Comparison of ENCODE assay signal across 17 cellular contexts in genomic region chr16:11671676-11672075, GRCh38. TPM values are rescaled to one million over a fixed set of nuclear protein-coding genes. Genes with fewer than 3 reads are reported as not detected.
DNase-seq lines count a peak whose midpoint lies in the region; ATAC-seq and TF ChIP-seq lines count a peak whose summit lies in the region.
"Had no signal": no experiment of that assay in that cellular context is flagged by ENCODE, and none has a peak within 500 bp of the region (broad histone marks: within the 10 kb centered on the region; RNA-seq: fewer than 3 reads in every experiment).

No MANE protein-coding gene starts in this region.

- H3K27ac ChIP-seq in endodermal cell (ENCODE audit: low read depth, low read length) (no peak overlapping the region), PC-9 (no peak overlapping the region)
- H3K27ac ChIP-seq: epithelial cell of prostate had no signal

- H3K4me3 Mint-ChIP-seq in activated CD4-positive, alpha-beta memory T cell treated with anti-CD3 and anti-CD28 coated beads for 36 hours = no peak overlapping the region
- no peak overlapping the region for H3K4me3 Mint-ChIP-seq in activated CD4-positive, alpha-beta memory T cell treated with anti-CD3 and anti-CD28 coated beads, Interleukin-2, amount 10 ng/mL, durations not matched to agents 7 days and 5 days
- H3K4me3 Mint-ChIP-seq in T-cell = peak overlapping the region in 2 of 3 donors; percentile 39 to 83
- H3K4me3 Mint-ChIP-seq in endodermal cell = no peak overlapping the region
- peak overlapping the region; percentile 78 to 79 for H3K4me3 Mint-ChIP-seq in stimulated activated naive B cell treated with anti-CD40 and anti-IgM and Interleukin-4, amounts not matched to agents 10 μg/mL and 1 μg/mL and 100 μg/mL, for 72 hours

- H3K27me3 Mint-ChIP-seq in activated CD4-positive, alpha-beta memory T cell treated with anti-CD3 and anti-CD28 coated beads for 36 hours = no peaks in the 10 kb centered on the region
- peaks cover 17% of the 10 kb centered on the region for H3K27me3 Mint-ChIP-seq in activated CD4-positive, alpha-beta memory T cell treated with anti-CD3 and anti-CD28 coated beads, Interleukin-2, amount 10 ng/mL, durations not matched to agents 7 days and 5 days
- H3K27me3 Mint-ChIP-seq in T-cell = no peaks in the 10 kb centered on the region
- no peaks in the 10 kb centered on the region for H3K27me3 Mint-ChIP-seq in endodermal cell (ENCODE audit: insufficient read depth)
- no peaks in the 10 kb centered on the region for H3K27me3 Mint-ChIP-seq in stimulated activated naive B cell treated with anti-CD40 and anti-IgM and Interleukin-4, amounts not matched to agents 10 μg/mL and 1 μg/mL and 100 μg/mL, for 72 hours

- H3K27ac Mint-ChIP-seq in activated CD4-positive, alpha-beta memory T cell treated with anti-CD3 and anti-CD28 coated beads for 36 hours = peak overlapping the region; percentile 64
- no peak overlapping the region for H3K27ac Mint-ChIP-seq in activated CD4-positive, alpha-beta memory T cell treated with anti-CD3 and anti-CD28 coated beads, Interleukin-2, amount 10 ng/mL, durations not matched to agents 7 days and 5 days
- H3K27ac Mint-ChIP-seq in T-cell (peak overlapping the region; percentile 92 to 93), endodermal cell (peak overlapping the region; percentile 84)
- H3K27ac Mint-ChIP-seq in stimulated activated naive B cell treated with anti-CD40 and anti-IgM and Interleukin-4, amounts not matched to agents 10 μg/mL and 1 μg/mL and 100 μg/mL, for 72 hours = peak overlapping the region; percentile 96

- POLR2A ChIA-PET in activated CD4-positive, alpha-beta memory T cell treated with anti-CD3 and anti-CD28 coated beads for 36 hours (lab: Charles Lee) = no interaction called here
- POLR2A ChIA-PET in activated CD4-positive, alpha-beta memory T cell treated with anti-CD3 and anti-CD28 coated beads, Interleukin-2, amount 10 ng/mL, durations not matched to agents 7 days and 5 days (lab: Charles Lee) = interaction anchor here (0.7 kb wide), 1 partner anchor 9 kb away, joined by 3 read pairs; no protein-coding TSS in a partner anchor
- POLR2A ChIA-PET in T-cell (lab: Charles Lee) = no interaction called here
- POLR2A ChIA-PET in PC-9 (lab: Charles Lee; ENCODE audit: unreplicated experiment) = no interaction called here

- peaks cover 12% of the 10 kb centered on the region for H3K4me1 ChIP-seq in endodermal cell (ENCODE audit: control insufficient read depth, insufficient read depth, low read length)
- H3K4me1 ChIP-seq in PC-9 (replicated peaks; ENCODE audit: insufficient read depth) = no peaks in the 10 kb centered on the region

- H3K36me3 ChIP-seq in endodermal cell (ENCODE audit: control insufficient read depth, insufficient read depth, low read length) (peaks cover 10% of the 10 kb centered on the region), PC-9 (ENCODE audit: low read depth) (no peaks in the 10 kb centered on the region)

- no peak overlapping the region for H2AFZ ChIP-seq in PC-9

- H3K27me3 ChIP-seq in endodermal cell (ENCODE audit: control insufficient read depth, insufficient read depth, low read length, poor library complexity, severe bottlenecking) (no peaks in the 10 kb centered on the region), PC-9 (ENCODE audit: insufficient read depth, low read depth) (no peaks in the 10 kb centered on the region)
- H3K27me3 ChIP-seq: upper lobe of right lung had no signal

- no peak for DNase-seq in activated CD4-positive, alpha-beta memory T cell treated with anti-CD3 and anti-CD28 coated beads for 36 hours
- DNase-seq in activated CD4-positive, alpha-beta memory T cell treated with anti-CD3 and anti-CD28 coated beads, Interleukin-2, amount 10 ng/mL, durations not matched to agents 7 days and 5 days = no peak
- DNase-seq in T-cell = no peak
- no peak for DNase-seq in endodermal cell
- DNase-seq in stimulated activated naive B cell treated with anti-CD40 and anti-IgM and Interleukin-4, amounts not matched to agents 10 μg/mL and 1 μg/mL and 100 μg/mL, for 72 hours = no peak
- DNase-seq in T1000 (lab: John Stamatoyannopoulos, UW) = no peak
- no peak for DNase-seq in omental fat pad (ENCODE audit: low spot score)
- DNase-seq in PC-9 = no peak
- DNase-seq: activated T-cell treated with anti-CD3 and anti-CD28 coated beads, Interleukin-2, amount 50 U/mL, for 72 hours; left colon; NCI-H146; NCI-H524 treated with DMSO at 0.1 percent for 48 hours; SHP77; upper lobe of right lung had no signal

- H4K20me1 ChIP-seq in PC-9 (ENCODE audit: insufficient read depth) = no peaks in the 10 kb centered on the region

- CTCF ChIA-PET in activated CD4-positive, alpha-beta memory T cell treated with anti-CD3 and anti-CD28 coated beads for 36 hours (lab: Charles Lee) = interaction anchor here (0.9 kb wide), 1 partner anchor 140 kb away, joined by 4 read pairs; no protein-coding TSS in a partner anchor
- CTCF ChIA-PET in activated CD4-positive, alpha-beta memory T cell treated with anti-CD3 and anti-CD28 coated beads, Interleukin-2, amount 10 ng/mL, durations not matched to agents 7 days and 5 days (lab: Charles Lee) = no interaction called here
- CTCF ChIA-PET in T-cell (lab: Charles Lee) = interaction anchor here in 1 of 2 donors (0.5 kb wide), 1 partner anchor 40 kb away, joined by 3 read pairs; no protein-coding TSS in a partner anchor
- CTCF ChIA-PET in PC-9 (lab: Charles Lee) = no interaction called here

- no TSS peak for BruUV-seq in PC-9 (replicated peaks; lab: Mats Ljungman, UMichigan)

- H3K79me2 ChIP-seq in PC-9 (ENCODE audit: low read depth) = no peaks in the 10 kb centered on the region

- ATAC-seq in T-cell (replicated peaks in 1 of 4) (no peak), omental fat pad (ENCODE audit: low FRiP score) (no peak)
- ATAC-seq in stimulated activated naive B cell treated with anti-CD40 and anti-IgM and Interleukin-4, amounts not matched to agents 10 μg/mL and 1 μg/mL and 100 μg/mL, for 72 hours (replicated peaks) = no peak
- ATAC-seq: activated T-cell treated with anti-CD3 and anti-CD28 coated beads, Interleukin-2, amount 50 U/mL, for 72 hours; K562; left colon; upper lobe of right lung had no signal

- intact Hi-C loops in activated CD4-positive, alpha-beta memory T cell treated with anti-CD3 and anti-CD28 coated beads for 36 hours (cut with micrococcal nuclease) = no loop called here
- intact Hi-C loops in PC-9 (cut with micrococcal nuclease; ENCODE audit: unreplicated experiment) = loop anchor here (10.0 kb wide), 1 partner anchor 267 kb away; no protein-coding TSS in a partner anchor

- peaks cover 2% of the 10 kb centered on the region for H3K36me3 Mint-ChIP-seq in activated CD4-positive, alpha-beta memory T cell treated with anti-CD3 and anti-CD28 coated beads for 36 hours
- peaks cover 3% of the 10 kb centered on the region for H3K36me3 Mint-ChIP-seq in activated CD4-positive, alpha-beta memory T cell treated with anti-CD3 and anti-CD28 coated beads, Interleukin-2, amount 10 ng/mL, durations not matched to agents 7 days and 5 days (ENCODE audit: low read depth)
- no peaks in the 10 kb centered on the region for H3K36me3 Mint-ChIP-seq in T-cell
- H3K36me3 Mint-ChIP-seq in endodermal cell (ENCODE audit: low read depth) = peaks cover 10% of the 10 kb centered on the region
- peaks cover 13 to 25% of the 10 kb centered on the region in 2 donors for H3K36me3 Mint-ChIP-seq in stimulated activated naive B cell treated with anti-CD40 and anti-IgM and Interleukin-4, amounts not matched to agents 10 μg/mL and 1 μg/mL and 100 μg/mL, for 72 hours

- peaks cover 60% of the 10 kb centered on the region for H3K4me1 Mint-ChIP-seq in activated CD4-positive, alpha-beta memory T cell treated with anti-CD3 and anti-CD28 coated beads for 36 hours (ENCODE audit: low read depth)
- peaks cover 49% of the 10 kb centered on the region for H3K4me1 Mint-ChIP-seq in activated CD4-positive, alpha-beta memory T cell treated with anti-CD3 and anti-CD28 coated beads, Interleukin-2, amount 10 ng/mL, durations not matched to agents 7 days and 5 days
- H3K4me1 Mint-ChIP-seq in T-cell (peaks cover 55 to 73% (median 69%) of the 10 kb centered on the region in 3 donors), endodermal cell (peaks cover 21% of the 10 kb centered on the region)
- peaks cover 62 to 79% of the 10 kb centered on the region in 2 donors for H3K4me1 Mint-ChIP-seq in stimulated activated naive B cell treated with anti-CD40 and anti-IgM and Interleukin-4, amounts not matched to agents 10 μg/mL and 1 μg/mL and 100 μg/mL, for 72 hours

- TF ChIP-seq CTCF in endodermal cell (conservative IDR thresholded peaks at IDR 0.05) (no peak), omental fat pad (IDR thresholded peaks at IDR 0.05) (no peak), PC-9 (conservative IDR thresholded peaks at IDR 0.05) (no peak)

- H3K9me3 ChIP-seq in endodermal cell (ENCODE audit: control insufficient read depth, low read length) = no peaks in the 10 kb centered on the region
- H3K9me3 ChIP-seq in PC-9 (ENCODE audit: insufficient read depth, low read depth) = no peaks in the 10 kb centered on the region
- H3K9me3 ChIP-seq: upper lobe of right lung had no signal

- peaks cover 7% of the 10 kb centered on the region; the same call in 1 of the 2 replicates for H3F3A ChIP-seq in PC-9 (ENCODE audit: insufficient read depth, low read depth)

- H3K9me2 ChIP-seq in PC-9 (ENCODE audit: insufficient read depth) = no peaks in the 10 kb centered on the region

- H3K9me3 Mint-ChIP-seq in activated CD4-positive, alpha-beta memory T cell treated with anti-CD3 and anti-CD28 coated beads for 36 hours = no peaks in the 10 kb centered on the region
- H3K9me3 Mint-ChIP-seq in activated CD4-positive, alpha-beta memory T cell treated with anti-CD3 and anti-CD28 coated beads, Interleukin-2, amount 10 ng/mL, durations not matched to agents 7 days and 5 days = no peaks in the 10 kb centered on the region
- H3K9me3 Mint-ChIP-seq in T-cell = no peaks in the 10 kb centered on the region
- H3K9me3 Mint-ChIP-seq in endodermal cell = no peaks in the 10 kb centered on the region
- no peaks in the 10 kb centered on the region for H3K9me3 Mint-ChIP-seq in stimulated activated naive B cell treated with anti-CD40 and anti-IgM and Interleukin-4, amounts not matched to agents 10 μg/mL and 1 μg/mL and 100 μg/mL, for 72 hours
- H3K9me3 Mint-ChIP-seq: activated T-cell treated with anti-CD3 and anti-CD28 coated beads, Interleukin-2, amount 50 U/mL, for 72 hours had no signal

- no peak overlapping the region for H3K4me3 ChIP-seq in endodermal cell (ENCODE audit: low read length)
- no peak overlapping the region for H3K4me3 ChIP-seq in PC-9
- H3K4me3 ChIP-seq: K562, skin epidermis, upper lobe of right lung had no signal

- H3K9ac ChIP-seq in endodermal cell (ENCODE audit: extremely low read depth, low read length, poor library complexity, severe bottlenecking) = no peak overlapping the region

- H3K4me2 ChIP-seq in PC-9 = no peak overlapping the region

- 92 to 100% methylated on average over 5 to 8 of the region's 8 CpGs for WGBS in endodermal cell (ENCODE audit: insufficient coverage in 1 of 2, insufficient read length in 1 of 2), 2 experiments

RNA-seq across cellular contexts. Expression of gene SNN, which starts 3.4 kb away (rescaled TPM):
- total RNA-seq in activated CD4-positive, alpha-beta memory T cell treated with anti-CD3 and anti-CD28 coated beads for 36 hours = 1 to 10 TPM; 9.1 TPM
- 1 to 10 TPM; 6.2 to 7.3 TPM for total RNA-seq in activated CD4-positive, alpha-beta memory T cell treated with anti-CD3 and anti-CD28 coated beads, Interleukin-2, amount 10 ng/mL, durations not matched to agents 7 days and 5 days
- total RNA-seq in T-cell = 10 to 100 TPM; 17.4 to 56.2 (median 22.7) TPM
- 10 to 100 TPM; 28.9 to 35.1 TPM for total RNA-seq in endodermal cell
- 78.9 TPM for polyA plus RNA-seq in endodermal cell (2013, experiment 1 of 2)
- polyA plus RNA-seq in endodermal cell (2013, experiment 2 of 2) = 66.8 TPM
- total RNA-seq in omental fat pad = 10 to 100 TPM; 25.9 to 52.2 (median 41.9) TPM
- total RNA-seq in PC-9 (2021) = 12.6 and 17.0 TPM in 2 replicates

Comparison
In these comparisons a context has a peak if more than half of its experiments do, and no peak if none do; other contexts are left out.
1. H3K4me3 Mint-ChIP-seq: peak in T-cell (2 of 3) and stimulated activated naive B cell treated with anti-CD40 and anti-IgM and Interleukin-4, amounts not matched to agents 10 μg/mL and 1 μg/mL and 100 μg/mL, for 72 hours (2 of 2); none in activated CD4-positive, alpha-beta memory T cell treated with anti-CD3 and anti-CD28 coated beads for 36 hours (single experiment), activated CD4-positive, alpha-beta memory T cell treated with anti-CD3 and anti-CD28 coated beads, Interleukin-2, amount 10 ng/mL, durations not matched to agents 7 days and 5 days (single experiment) and endodermal cell (single experiment).